8 cellular contexts compared by ENCODE assay signal in the genomic region with DNA sequence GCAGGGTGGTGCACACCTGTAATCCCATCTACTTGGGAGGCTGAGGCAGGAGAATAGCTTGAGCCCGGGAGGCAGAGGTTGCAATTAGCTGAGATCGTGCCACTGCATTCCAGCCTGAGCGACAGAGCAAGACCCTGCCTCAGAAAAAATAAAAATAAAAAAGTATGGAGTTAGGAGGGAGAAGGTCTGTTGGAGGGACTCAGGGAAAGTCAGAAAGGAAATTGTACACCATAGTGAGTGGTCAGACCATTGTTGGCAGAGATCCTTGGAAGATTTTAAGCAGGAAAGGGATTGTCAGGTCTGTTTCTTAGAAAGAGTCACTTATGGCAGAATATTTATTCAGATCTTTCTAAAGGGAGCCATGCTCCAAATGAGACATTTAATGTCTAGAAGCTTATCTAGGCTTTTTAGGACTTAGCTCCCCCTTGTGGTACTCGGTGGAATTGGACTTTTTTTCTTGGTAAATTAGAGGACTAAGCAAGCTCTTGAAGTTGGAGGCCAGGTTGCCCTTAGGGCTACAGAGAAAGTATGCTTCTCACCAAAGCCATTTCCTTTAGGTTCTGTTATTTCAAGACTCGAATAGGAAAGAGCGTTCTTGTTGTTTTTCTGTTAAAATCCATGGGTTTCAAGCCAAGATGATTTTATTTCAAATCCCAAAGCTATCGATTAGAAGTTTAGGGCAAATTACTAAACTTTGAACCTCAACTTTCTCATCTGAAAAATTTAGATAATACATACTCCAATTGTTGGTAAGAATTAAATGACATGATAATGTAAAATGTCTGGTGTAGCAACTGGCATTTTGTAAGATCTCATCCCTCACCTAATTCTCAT. TPM values are rescaled to one million over a fixed set of nuclear protein-coding genes. Genes with fewer than 3 reads are reported as not detected.
A peak's percentile ranks its signal among the peaks of the same experiment; 100 is the strongest.
DNase-seq lines count a peak whose midpoint lies in the region; ATAC-seq and TF ChIP-seq lines count a peak whose summit lies in the region.

No MANE protein-coding gene starts in this region.

- POLR2A ChIA-PET in WTC11 (lab: Charles Lee), result interaction anchor here (0.5 to 1.4 kb wide), 4 partner anchors 10 to 1899 kb away, joined by 3 read pairs; a partner anchor contains a TSS

- DNase-seq in NCI-H345 (lab: John Stamatoyannopoulos, UW) (peak; percentile 88), WTC11 (ENCODE audit: low spot score) (peak; percentile 32), dedifferentiated amniotic fluid mesenchymal stem cell (ENCODE audit: extremely low spot score) (peak; percentile 98), right lobe of liver (peak in 1 of 3 donors; percentile 67)
- DNase-seq in stimulated activated naive CD4-positive, alpha-beta T cell (lab: John Stamatoyannopoulos, UW), result peak; percentile 11 to 88 (median 60)

- TF ChIP-seq POLR2A in right lobe of liver (IDR thresholded peaks at IDR 0.05), result no peak

- no peak overlapping the region for H3K4me3 Mint-ChIP-seq in WTC11

- WGBS in right lobe of liver (ENCODE audit: insufficient coverage, low coverage, low lambda C conversion rate, missing lambda C conversion rate), result 36% methylated on average over 7 of the region's 7 CpGs

- intact Hi-C loops in right lobe of liver (cut with DNase I), result loop anchor here (5.0 to 10.0 kb wide), 2 partner anchors 167 to 170 kb away; no protein-coding TSS in a partner anchor

- no peaks in the 10 kb centered on the region for H3K9me3 ChIP-seq in right lobe of liver

- ATAC-seq in GM19025 (IDR thresholded peaks at IDR 0.05; ENCODE audit: low read depth, unreplicated experiment), result peak; percentile 60
- ATAC-seq in HG03354 (IDR thresholded peaks at IDR 0.05; ENCODE audit: poor library complexity, severe bottlenecking, unreplicated experiment), result peak; percentile 93
- peak; percentile 65 for ATAC-seq in WTC11
- ATAC-seq in right lobe of liver, result peak; percentile 85 to 91 (median 88)

- CTCF ChIA-PET in WTC11 (lab: Charles Lee), result interaction anchor here (0.8 to 2.2 kb wide), 24 partner anchors 10 to 539 kb away, joined by 3 to 40 read pairs (median 4); a partner anchor contains a TSS

- peaks cover 0 to 17% (median 0%) of the 10 kb centered on the region in 4 donors for H3K4me1 ChIP-seq in right lobe of liver

- peaks cover 65% of the 10 kb centered on the region for H3K36me3 Mint-ChIP-seq in WTC11

- no peaks in the 10 kb centered on the region for H3K27me3 Mint-ChIP-seq in WTC11 (ENCODE audit: low read depth)

- H3K36me3 ChIP-seq in right lobe of liver, result peaks cover 0 to 22% (median 4%) of the 10 kb centered on the region in 4 donors

- TF ChIP-seq CTCF in C4-2B (conservative IDR thresholded peaks at IDR 0.05), result peak; percentile 95
- peak; percentile 76 for TF ChIP-seq CTCF in WTC11 (IDR thresholded peaks at IDR 0.05)
- TF ChIP-seq CTCF in right lobe of liver (IDR thresholded peaks at IDR 0.05), result peak; percentile 89 to 93 (median 91)

- no peaks in the 10 kb centered on the region for H3K9me3 Mint-ChIP-seq in WTC11

- H3K27ac Mint-ChIP-seq in WTC11, result no peak overlapping the region

- H3K27me3 ChIP-seq in right lobe of liver, result no peaks in the 10 kb centered on the region

- H3K27ac ChIP-seq in C4-2B (no peak overlapping the region), right lobe of liver (peak overlapping the region in 2 of 3 donors; percentile 17 to 24)

- no peaks in the 10 kb centered on the region for H3K4me1 Mint-ChIP-seq in WTC11

- H3K4me3 ChIP-seq in right lobe of liver, result no peak overlapping the region

TF ChIP-seq in WTC11, 78 proteins besides CTCF, POLR2A, EP300 and RAD21:
- TF ChIP-seq, protein P1, sequence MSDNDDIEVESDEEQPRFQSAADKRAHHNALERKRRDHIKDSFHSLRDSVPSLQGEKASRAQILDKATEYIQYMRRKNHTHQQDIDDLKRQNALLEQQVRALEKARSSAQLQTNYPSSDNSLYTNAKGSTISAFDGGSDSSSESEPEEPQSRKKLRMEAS (CRISPR knock-in tag; IDR thresholded peaks at IDR 0.05), result no peak
- TF ChIP-seq NFYB (CRISPR knock-in tag; conservative IDR thresholded peaks at IDR 0.05; ENCODE audit: low read depth) (no peak), ETV6 (CRISPR knock-in tag; IDR thresholded peaks at IDR 0.05) (no peak), ZNF416 (CRISPR knock-in tag; IDR thresholded peaks at IDR 0.05) (no peak), FOXP1 (CRISPR knock-in tag; IDR thresholded peaks at IDR 0.05; ENCODE audit: borderline replicate concordance) (no peak), MXD4 (CRISPR knock-in tag; IDR thresholded peaks at IDR 0.05; ENCODE audit: borderline replicate concordance) (no peak), ZNF138 (CRISPR knock-in tag; conservative IDR thresholded peaks at IDR 0.05) (no peak), FOXJ3 (CRISPR knock-in tag; IDR thresholded peaks at IDR 0.05; ENCODE audit: borderline replicate concordance) (no peak), RELA (CRISPR knock-in tag; IDR thresholded peaks at IDR 0.05; ENCODE audit: borderline replicate concordance) (no peak), ELF4 (CRISPR knock-in tag; IDR thresholded peaks at IDR 0.05; ENCODE audit: low read depth) (no peak)
- TF ChIP-seq, protein P2, sequence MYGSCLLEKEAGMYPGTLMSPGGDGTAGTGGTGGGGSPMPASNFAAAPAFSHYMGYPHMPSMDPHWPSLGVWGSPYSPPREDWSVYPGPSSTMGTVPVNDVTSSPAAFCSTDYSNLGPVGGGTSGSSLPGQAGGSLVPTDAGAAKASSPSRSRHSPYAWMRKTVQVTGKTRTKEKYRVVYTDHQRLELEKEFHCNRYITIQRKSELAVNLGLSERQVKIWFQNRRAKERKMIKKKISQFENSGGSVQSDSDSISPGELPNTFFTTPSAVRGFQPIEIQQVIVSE (CRISPR knock-in tag; IDR thresholded peaks at IDR 0.05; ENCODE audit: borderline replicate concordance), result no peak
- TF ChIP-seq, protein P3, sequence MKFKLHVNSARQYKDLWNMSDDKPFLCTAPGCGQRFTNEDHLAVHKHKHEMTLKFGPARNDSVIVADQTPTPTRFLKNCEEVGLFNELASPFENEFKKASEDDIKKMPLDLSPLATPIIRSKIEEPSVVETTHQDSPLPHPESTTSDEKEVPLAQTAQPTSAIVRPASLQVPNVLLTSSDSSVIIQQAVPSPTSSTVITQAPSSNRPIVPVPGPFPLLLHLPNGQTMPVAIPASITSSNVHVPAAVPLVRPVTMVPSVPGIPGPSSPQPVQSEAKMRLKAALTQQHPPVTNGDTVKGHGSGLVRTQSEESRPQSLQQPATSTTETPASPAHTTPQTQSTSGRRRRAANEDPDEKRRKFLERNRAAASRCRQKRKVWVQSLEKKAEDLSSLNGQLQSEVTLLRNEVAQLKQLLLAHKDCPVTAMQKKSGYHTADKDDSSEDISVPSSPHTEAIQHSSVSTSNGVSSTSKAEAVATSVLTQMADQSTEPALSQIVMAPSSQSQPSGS (CRISPR knock-in tag; IDR thresholded peaks at IDR 0.05; ENCODE audit: borderline replicate concordance, low read depth), result no peak
- TF ChIP-seq, protein P4, sequence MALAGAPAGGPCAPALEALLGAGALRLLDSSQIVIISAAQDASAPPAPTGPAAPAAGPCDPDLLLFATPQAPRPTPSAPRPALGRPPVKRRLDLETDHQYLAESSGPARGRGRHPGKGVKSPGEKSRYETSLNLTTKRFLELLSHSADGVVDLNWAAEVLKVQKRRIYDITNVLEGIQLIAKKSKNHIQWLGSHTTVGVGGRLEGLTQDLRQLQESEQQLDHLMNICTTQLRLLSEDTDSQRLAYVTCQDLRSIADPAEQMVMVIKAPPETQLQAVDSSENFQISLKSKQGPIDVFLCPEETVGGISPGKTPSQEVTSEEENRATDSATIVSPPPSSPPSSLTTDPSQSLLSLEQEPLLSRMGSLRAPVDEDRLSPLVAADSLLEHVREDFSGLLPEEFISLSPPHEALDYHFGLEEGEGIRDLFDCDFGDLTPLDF (CRISPR knock-in tag; IDR thresholded peaks at IDR 0.05), result no peak
- TF ChIP-seq, protein P5, sequence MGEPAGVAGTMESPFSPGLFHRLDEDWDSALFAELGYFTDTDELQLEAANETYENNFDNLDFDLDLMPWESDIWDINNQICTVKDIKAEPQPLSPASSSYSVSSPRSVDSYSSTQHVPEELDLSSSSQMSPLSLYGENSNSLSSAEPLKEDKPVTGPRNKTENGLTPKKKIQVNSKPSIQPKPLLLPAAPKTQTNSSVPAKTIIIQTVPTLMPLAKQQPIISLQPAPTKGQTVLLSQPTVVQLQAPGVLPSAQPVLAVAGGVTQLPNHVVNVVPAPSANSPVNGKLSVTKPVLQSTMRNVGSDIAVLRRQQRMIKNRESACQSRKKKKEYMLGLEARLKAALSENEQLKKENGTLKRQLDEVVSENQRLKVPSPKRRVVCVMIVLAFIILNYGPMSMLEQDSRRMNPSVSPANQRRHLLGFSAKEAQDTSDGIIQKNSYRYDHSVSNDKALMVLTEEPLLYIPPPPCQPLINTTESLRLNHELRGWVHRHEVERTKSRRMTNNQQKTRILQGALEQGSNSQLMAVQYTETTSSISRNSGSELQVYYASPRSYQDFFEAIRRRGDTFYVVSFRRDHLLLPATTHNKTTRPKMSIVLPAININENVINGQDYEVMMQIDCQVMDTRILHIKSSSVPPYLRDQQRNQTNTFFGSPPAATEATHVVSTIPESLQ (CRISPR knock-in tag; IDR thresholded peaks at IDR 0.05), result no peak
- TF ChIP-seq, protein P6, sequence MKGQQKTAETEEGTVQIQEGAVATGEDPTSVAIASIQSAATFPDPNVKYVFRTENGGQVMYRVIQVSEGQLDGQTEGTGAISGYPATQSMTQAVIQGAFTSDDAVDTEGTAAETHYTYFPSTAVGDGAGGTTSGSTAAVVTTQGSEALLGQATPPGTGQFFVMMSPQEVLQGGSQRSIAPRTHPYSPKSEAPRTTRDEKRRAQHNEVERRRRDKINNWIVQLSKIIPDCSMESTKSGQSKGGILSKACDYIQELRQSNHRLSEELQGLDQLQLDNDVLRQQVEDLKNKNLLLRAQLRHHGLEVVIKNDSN (CRISPR knock-in tag; IDR thresholded peaks at IDR 0.05), result no peak

RNA-seq across cellular contexts. Expression of a gene that starts 16.5 kb away (rescaled TPM):
- total RNA-seq in WTC11 (2021), result 52.8 to 70.0 TPM (median 54.9 TPM) in 3 replicates
- total RNA-seq in right lobe of liver, result 10 to 100 TPM; 40.6 to 89.6 (median 60.6) TPM

RNA-seq across cellular contexts. Expression of a gene that starts 44.7 kb away (rescaled TPM):
- 10.8 to 12.9 TPM (median 12.0 TPM) in 3 replicates for total RNA-seq in WTC11 (2021)
- total RNA-seq in right lobe of liver, result 1 to 10 TPM; 2.1 to 7.5 (median 2.5) TPM
